In genomic region chr3:65368866-65369265, GRCh38 we compare ENCODE assay signal across 19 cellular contexts.
A peak's percentile ranks its signal among the peaks of the same experiment; 100 is the strongest.
DNase-seq lines count a peak whose midpoint lies in the region; ATAC-seq and TF ChIP-seq lines count a peak whose summit lies in the region.
"Had no signal": no experiment of that assay in that cellular context is flagged by ENCODE, and none has a peak within 500 bp of the region (broad histone marks: within the 10 kb centered on the region; RNA-seq: fewer than 3 reads in every experiment).

No MANE protein-coding gene starts in this region.

- H2BK20ac ChIP-seq in H9 (ENCODE audit: low read depth, low read length, poor library complexity, severe bottlenecking), result no peak overlapping the region

- no peak overlapping the region for H3K4me3 ChIP-seq in endodermal cell (ENCODE audit: low read length)
- H3K4me3 ChIP-seq in mesendoderm (ENCODE audit: low read length), result no peak overlapping the region
- H3K4me3 ChIP-seq: A549; BLaER1 treated with 17β-estradiol and CSF1 and Interleukin-3, amounts not matched to agents 10 nM and 100 nM had no signal

- H3K9ac ChIP-seq in H9 (ENCODE audit: extremely low read depth, insufficient read length, low read length), result no peak overlapping the region
- peak overlapping the region; percentile 29 for H3K9ac ChIP-seq in endodermal cell (ENCODE audit: extremely low read depth, low read length, poor library complexity, severe bottlenecking)
- no peak overlapping the region for H3K9ac ChIP-seq in mesendoderm (ENCODE audit: low read length)
- H3K9ac ChIP-seq: BLaER1 treated with 17β-estradiol and CSF1 and Interleukin-3, amounts not matched to agents 10 nM and 100 nM had no signal

- H3K4ac ChIP-seq in H9 (ENCODE audit: low read depth, low read length) (no peak overlapping the region), mesendoderm (ENCODE audit: low read depth, low read length) (no peak overlapping the region)

- no peak for DNase-seq in H9
- peak; percentile 59 for DNase-seq in endodermal cell
- peak; percentile 87 for DNase-seq in mesendoderm
- DNase-seq in progenitor cell of endocrine pancreas (ENCODE audit: low spot score, unreplicated experiment), result no peak
- DNase-seq in NCI-H345 treated with DMSO at 0.1 percent for 48 hours (lab: John Stamatoyannopoulos, UW; ENCODE audit: unreplicated experiment), result no peak
- DNase-seq: AML-193; Caco-2; Calu3; CD4-positive, alpha-beta T cell; CD8-positive, alpha-beta T cell; DMS79 treated with DMSO at 0.1 percent for 48 hours; GF-D8 had no signal

- H3K36me3 ChIP-seq in endodermal cell (ENCODE audit: control insufficient read depth, insufficient read depth, low read length) (peaks cover 20% of the 10 kb centered on the region), mesendoderm (ENCODE audit: control insufficient read depth, insufficient read depth, low read length) (no peaks in the 10 kb centered on the region)

- peak overlapping the region in 2 of 3 experiments; percentile 10 to 83; a peak in 2 of 7 replicates for H3K27ac Mint-ChIP-seq in H9
- peak overlapping the region; percentile 81 for H3K27ac Mint-ChIP-seq in endodermal cell
- peak overlapping the region; percentile 27 for H3K27ac Mint-ChIP-seq in progenitor cell of endocrine pancreas
- H3K27ac Mint-ChIP-seq: B cell; CD4-positive, alpha-beta T cell; CD8-positive, alpha-beta T cell had no signal

- H2BK120ac ChIP-seq in H9 (ENCODE audit: low read depth, low read length, poor library complexity, severe bottlenecking) (no peak overlapping the region), mesendoderm (ENCODE audit: low read depth, low read length) (no peak overlapping the region)

- no peak overlapping the region for H3K14ac ChIP-seq in H9 (ENCODE audit: insufficient read depth, low read length)

- no peaks in the 10 kb centered on the region for H4K20me1 ChIP-seq in H9 (ENCODE audit: control insufficient read depth, insufficient read depth, insufficient read length)
- H4K20me1 ChIP-seq: BLaER1 treated with 17β-estradiol and CSF1 and Interleukin-3, amounts not matched to agents 10 nM and 100 nM had no signal

- no peak overlapping the region for H3K23ac ChIP-seq in H9 (ENCODE audit: insufficient read length, low read depth, low read length)
- H3K23ac ChIP-seq in mesendoderm (ENCODE audit: low read length), result no peak overlapping the region

- no peak overlapping the region for H4K91ac ChIP-seq in H9 (ENCODE audit: insufficient read length, low read depth, low read length)

- H3K27me3 ChIP-seq in H9 (ENCODE audit: insufficient read depth, low read length) (no peaks in the 10 kb centered on the region), endodermal cell (ENCODE audit: control insufficient read depth, insufficient read depth, low read length, poor library complexity, severe bottlenecking) (no peaks in the 10 kb centered on the region), mesendoderm (ENCODE audit: insufficient read depth, low read length, poor library complexity) (no peaks in the 10 kb centered on the region)
- H3K27me3 ChIP-seq: BLaER1 treated with 17β-estradiol and CSF1 and Interleukin-3, amounts not matched to agents 10 nM and 100 nM had no signal

- H3K9me3 ChIP-seq in H9 (ENCODE audit: control insufficient read depth, low read depth, low read length), result no peaks in the 10 kb centered on the region
- peaks cover 45% of the 10 kb centered on the region for H3K9me3 ChIP-seq in endodermal cell (ENCODE audit: control insufficient read depth, low read length)
- H3K9me3 ChIP-seq: A549, Caco-2 had no signal

- H3K27ac ChIP-seq in H9 (ENCODE audit: insufficient read length, low read depth, low read length) (no peak overlapping the region), endodermal cell (ENCODE audit: low read depth, low read length) (no peak overlapping the region), mesendoderm (ENCODE audit: low read depth, low read length) (peak overlapping the region; percentile 33)
- H3K27ac ChIP-seq: 22Rv1; A549; BLaER1 treated with 17β-estradiol and CSF1 and Interleukin-3, amounts not matched to agents 10 nM and 100 nM; C4-2B had no signal

- peaks cover 27 to 49% (median 39%) of the 10 kb centered on the region in 3 experiments for H3K36me3 Mint-ChIP-seq in H9 (ENCODE audit: insufficient read depth in 1 of 3, low read depth in 3 of 3)
- H3K36me3 Mint-ChIP-seq in endodermal cell (ENCODE audit: low read depth), result peaks cover 37% of the 10 kb centered on the region
- peaks cover 45% of the 10 kb centered on the region for H3K36me3 Mint-ChIP-seq in progenitor cell of endocrine pancreas (ENCODE audit: insufficient read depth)
- H3K36me3 Mint-ChIP-seq: CD8-positive, alpha-beta T cell had no signal

- H3K23me2 ChIP-seq in H9 (ENCODE audit: insufficient read length, low read depth, low read length, poor library complexity, severe bottlenecking), result no peaks in the 10 kb centered on the region

- H2AK5ac ChIP-seq in H9 (ENCODE audit: insufficient read length, low read length) (no peak overlapping the region), mesendoderm (ENCODE audit: low read length) (no peak overlapping the region)

- H3K79me2 ChIP-seq in H9 (ENCODE audit: insufficient read depth, low read length), result no peaks in the 10 kb centered on the region
- no peaks in the 10 kb centered on the region for H3K79me2 ChIP-seq in mesendoderm (ENCODE audit: control insufficient read depth, insufficient read depth, low read length)

- H4K8ac ChIP-seq in H9 (replicated peaks; ENCODE audit: insufficient read length, low read depth, low read length) (no peak overlapping the region), mesendoderm (ENCODE audit: low read depth, low read length) (no peak overlapping the region)

- TF ChIP-seq CTCF in H9 (conservative IDR thresholded peaks at IDR 0.05), result no peak
- no peak for TF ChIP-seq CTCF in endodermal cell (conservative IDR thresholded peaks at IDR 0.05)
- TF ChIP-seq CTCF in progenitor cell of endocrine pancreas (IDR thresholded peaks at IDR 0.05; ENCODE audit: unreplicated experiment), result no peak

- H3K9me3 Mint-ChIP-seq in H9, result no peaks in the 10 kb centered on the region; a peak in 2 of 5 replicates
- H3K9me3 Mint-ChIP-seq in endodermal cell, result peaks cover 25% of the 10 kb centered on the region
- H3K9me3 Mint-ChIP-seq in progenitor cell of endocrine pancreas (ENCODE audit: low read depth), result peaks cover 18% of the 10 kb centered on the region

- no peak overlapping the region for H3T11ph ChIP-seq in H9 (ENCODE audit: low read length)

- H4K5ac ChIP-seq in H9 (ENCODE audit: insufficient read length, low read depth, low read length) (no peak overlapping the region), mesendoderm (ENCODE audit: low read length) (no peak overlapping the region)

- H3K4me1 Mint-ChIP-seq in H9 (peaks cover 0 to 7% of the 10 kb centered on the region in 2 experiments; a peak in 2 of 4 replicates), endodermal cell (peaks cover 20% of the 10 kb centered on the region), progenitor cell of endocrine pancreas (ENCODE audit: low read depth) (no peaks in the 10 kb centered on the region)
- H3K4me1 Mint-ChIP-seq: B cell had no signal

- no peak overlapping the region for H3K4me2 ChIP-seq in H9 (ENCODE audit: insufficient read depth, insufficient read length, low read length)
- H3K4me2 ChIP-seq in mesendoderm (ENCODE audit: low read length), result no peak overlapping the region
- H3K4me2 ChIP-seq: A549; BLaER1 treated with 17β-estradiol and CSF1 and Interleukin-3, amounts not matched to agents 10 nM and 100 nM had no signal

- H2BK12ac ChIP-seq in H9 (ENCODE audit: insufficient read length, low read depth, low read length), result no peak overlapping the region

- H2BK5ac ChIP-seq in H9 (ENCODE audit: insufficient read length, low read length) (no peak overlapping the region), mesendoderm (ENCODE audit: low read length) (peak overlapping the region; percentile 82)

- H2AFZ ChIP-seq in H9 (ENCODE audit: low read length), result no peak overlapping the region

- no peaks in the 10 kb centered on the region for H3K27me3 Mint-ChIP-seq in H9 (ENCODE audit: low read depth)
- no peaks in the 10 kb centered on the region for H3K27me3 Mint-ChIP-seq in endodermal cell (ENCODE audit: insufficient read depth)
- H3K27me3 Mint-ChIP-seq in progenitor cell of endocrine pancreas, result no peaks in the 10 kb centered on the region
- H3K27me3 Mint-ChIP-seq: B cell; CD4-positive, alpha-beta T cell had no signal

- H2BK15ac ChIP-seq in H9 (ENCODE audit: low read depth, low read length) (no peak overlapping the region), mesendoderm (replicated peaks; ENCODE audit: low read depth) (no peak overlapping the region)

- H3K4me3 Mint-ChIP-seq in H9, result no peak overlapping the region
- H3K4me3 Mint-ChIP-seq in endodermal cell, result no peak overlapping the region
- no peak overlapping the region for H3K4me3 Mint-ChIP-seq in progenitor cell of endocrine pancreas (ENCODE audit: low read depth)
- H3K4me3 Mint-ChIP-seq: B cell; CD4-positive, alpha-beta T cell; CD8-positive, alpha-beta T cell had no signal

- H3K79me1 ChIP-seq in H9 (ENCODE audit: insufficient read depth, low read depth, low read length, poor library complexity, severe bottlenecking) (no peaks in the 10 kb centered on the region), mesendoderm (ENCODE audit: low read length) (no peaks in the 10 kb centered on the region)

- no peak overlapping the region for H3K56ac ChIP-seq in H9 (ENCODE audit: insufficient read length, low read depth, low read length)
- peak overlapping the region; percentile 63 for H3K56ac ChIP-seq in mesendoderm (ENCODE audit: low read length)

- H3K18ac ChIP-seq in H9 (ENCODE audit: insufficient read length, low read depth, low read length), result no peak overlapping the region
- H3K18ac ChIP-seq in mesendoderm (ENCODE audit: low read length), result no peak overlapping the region

- ATAC-seq in GM21737 (IDR thresholded peaks at IDR 0.05; ENCODE audit: unreplicated experiment), result no peak
- no peak for ATAC-seq in GM18511 (IDR thresholded peaks at IDR 0.05; ENCODE audit: unreplicated experiment)
- ATAC-seq: A549; CD8-positive, alpha-beta T cell had no signal

- H3K4me1 ChIP-seq in H9 (ENCODE audit: insufficient read depth, low read length) (no peaks in the 10 kb centered on the region), endodermal cell (ENCODE audit: control insufficient read depth, insufficient read depth, low read length) (peaks cover 2% of the 10 kb centered on the region), mesendoderm (ENCODE audit: control insufficient read depth, low read depth, low read length) (peaks cover 3% of the 10 kb centered on the region)
- H3K4me1 ChIP-seq: A549; BLaER1 treated with 17β-estradiol and CSF1 and Interleukin-3, amounts not matched to agents 10 nM and 100 nM; Caco-2 had no signal

Comparison
In these comparisons a context has a peak if more than half of its experiments do, and no peak if none do; other contexts are left out.
1. DNase-seq: peak in endodermal cell (single experiment) and mesendoderm (single experiment); none in H9 (single experiment), progenitor cell of endocrine pancreas (single experiment) and NCI-H345 treated with DMSO at 0.1 percent for 48 hours (single experiment).
2. H3K27ac Mint-ChIP-seq: peak in every context shown above with its lines; median percentile 81 in endodermal cell; 46 in H9; 27 in progenitor cell of endocrine pancreas.